Comparison of ENCODE assay signal across 18 cellular contexts in genomic region chr9:85640425-85640824, GRCh38.
"Had no signal": no experiment of that assay in that cellular context is flagged by ENCODE, and none has a peak within 500 bp of the region (broad histone marks: within the 10 kb centered on the region; RNA-seq: fewer than 3 reads in every experiment).

No MANE protein-coding gene starts in this region.

- H3K4me3 ChIP-seq: cardiac muscle cell, esophagus muscularis mucosa, gastroesophageal sphincter, hepatocyte, lower lobe of right lung, sigmoid colon, tibial nerve had no signal

- DNase-seq: activated CD4-positive, alpha-beta memory T cell treated with anti-CD3 and anti-CD28 coated beads, Interleukin-2, amount 10 ng/mL, durations not matched to agents 7 days and 5 days; activated CD4-positive, alpha-beta T cell treated with anti-CD3 and anti-CD28 coated beads for 48 hours; activated CD4-positive, CD25-positive, alpha-beta regulatory T cell; activated CD8-positive, alpha-beta memory T cell treated with anti-CD3 and anti-CD28 coated beads, Interleukin-2, amount 10 ng/mL, durations not matched to agents 7 days and 5 days; activated naive CD8-positive, alpha-beta T cell treated with anti-CD3 and anti-CD28 coated beads for 36 hours; amniotic stem cell; left cardiac atrium; lower lobe of right lung; sigmoid colon; stimulated activated naive B cell treated with anti-CD40 and anti-IgM and Interleukin-4, amounts not matched to agents 10 μg/mL and 1 μg/mL and 100 μg/mL, for 72 hours; T-helper 1 cell; T-helper 9 cell had no signal

- H3K27me3 ChIP-seq: cardiac muscle cell, esophagus muscularis mucosa, gastroesophageal sphincter, hepatocyte, sigmoid colon, tibial nerve had no signal

- H3K4me1 ChIP-seq: esophagus muscularis mucosa, gastroesophageal sphincter, lower lobe of right lung, parathyroid adenoma, sigmoid colon, tibial nerve had no signal

- H3K27ac ChIP-seq: cardiac muscle cell, esophagus muscularis mucosa, gastroesophageal sphincter, hepatocyte, lower lobe of right lung, parathyroid adenoma, sigmoid colon, tibial nerve had no signal

- H3K9me3 ChIP-seq: esophagus muscularis mucosa, gastroesophageal sphincter, lower lobe of right lung, sigmoid colon, tibial nerve had no signal

- H3K36me3 ChIP-seq: cardiac muscle cell had no signal

- ATAC-seq: activated CD8-positive, alpha-beta memory T cell treated with anti-CD3 and anti-CD28 coated beads, Interleukin-2, amount 10 ng/mL, durations not matched to agents 7 days and 5 days; gastroesophageal sphincter; lower lobe of right lung; stimulated activated naive B cell treated with anti-CD40 and anti-IgM and Interleukin-4, amounts not matched to agents 10 μg/mL and 1 μg/mL and 100 μg/mL, for 72 hours had no signal
